Comparison of ENCODE assay signal across 8 cellular contexts in the genomic region with DNA sequence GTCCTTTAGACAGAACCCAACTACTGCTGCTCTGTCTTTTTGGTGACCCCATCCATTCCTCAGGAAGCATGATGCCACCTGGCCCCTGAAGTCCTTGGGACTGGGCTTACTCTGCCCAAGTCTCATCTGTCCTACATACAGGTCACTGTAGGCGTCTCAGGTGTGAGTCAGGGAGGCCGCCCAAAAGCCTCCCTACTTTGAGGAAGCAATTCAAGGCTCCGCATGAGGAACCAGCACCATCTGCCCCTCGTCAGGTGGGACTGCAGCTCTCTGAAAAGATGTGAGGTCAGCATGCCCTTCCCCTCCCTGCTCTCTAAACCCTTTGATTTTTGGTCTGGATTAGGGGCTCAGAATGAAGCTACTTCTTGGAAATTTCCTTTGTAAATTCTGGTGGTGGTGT.
DNase-seq lines count a peak whose midpoint lies in the region; ATAC-seq, FAIRE-seq and TF ChIP-seq lines count a peak whose summit lies in the region.

No MANE protein-coding gene starts in this region.

- H3K4me1 ChIP-seq in thyroid gland, result no peaks in the 10 kb centered on the region

- no peaks in the 10 kb centered on the region for H3K9me3 ChIP-seq in thyroid gland

- H3K27ac ChIP-seq in thyroid gland, result no peak overlapping the region

- 79 to 89% methylated on average over 4 of the region's 4 CpGs for WGBS in thyroid gland, 2 donors

- TF ChIP-seq CTCF in thyroid gland (IDR thresholded peaks at IDR 0.05), result no peak

- FAIRE-seq in H54 (lab: Jason Lieb, UNC), result no peak

- no peaks in the 10 kb centered on the region for H3K36me3 ChIP-seq in thyroid gland

- TF ChIP-seq POLR2A in thyroid gland (IDR thresholded peaks at IDR 0.05) (no peak), H54 (IDR thresholded peaks at IDR 0.05; ENCODE audit: low read depth, low read length) (no peak)

- peak; percentile 76 for ATAC-seq in GM18861 (IDR thresholded peaks at IDR 0.05; ENCODE audit: unreplicated experiment)
- peak; percentile 90 for ATAC-seq in HG02623 (IDR thresholded peaks at IDR 0.05; ENCODE audit: unreplicated experiment)

- intact Hi-C loops in thyroid gland (cut with DNase I), result no loop called here

- H3K4me3 ChIP-seq in thyroid gland (replicated peaks in 1 of 3), result no peak overlapping the region

- no peaks in the 10 kb centered on the region for H3K27me3 ChIP-seq in thyroid gland

- DNase-seq in SK-N-DZ (ENCODE audit: low spot score) (peak; percentile 22), left kidney (ENCODE audit: low read depth, low spot score) (peak; percentile 65), thyroid gland (no peak), H54 (ENCODE audit: insufficient read length, low spot score) (no peak), NCI-H2029 treated with DMSO at 0.1 percent for 48 hours (lab: John Stamatoyannopoulos, UW) (no peak), nucleus accumbens (lab: John Stamatoyannopoulos, UW) (no peak)

Comparison
In these comparisons a context has a peak if more than half of its experiments do, and no peak if none do; other contexts are left out.
1. DNase-seq: peak in SK-N-DZ (single experiment) and left kidney (single experiment); none in thyroid gland (0 of 2), H54 (single experiment), NCI-H2029 treated with DMSO at 0.1 percent for 48 hours (single experiment) and nucleus accumbens (0 of 56).